In genomic region chr13:20773194-20774080, GRCh38 we compare ENCODE assay signal across 8 cellular contexts.
DNase-seq lines count a peak whose midpoint lies in the region; ATAC-seq and TF ChIP-seq lines count a peak whose summit lies in the region.

Gene EEF1AKMT1 (minus strand): TSS chr13:20773961. CDS start chr13:20757598, 16,363 bp downstream.

- no peak for TF ChIP-seq CTCF in OCI-LY1 (IDR thresholded peaks at IDR 0.05; ENCODE audit: low read length)

- peaks cover 5% of the 10 kb centered on the region; the same call in 1 of the 2 replicates for H3F3A ChIP-seq in OCI-LY1 (ENCODE audit: insufficient read depth, low read length)

- no peaks in the 10 kb centered on the region for H3K79me2 ChIP-seq in OCI-LY1 (ENCODE audit: insufficient read depth, low read length)

- H3K4me2 ChIP-seq in OCI-LY1 (ENCODE audit: low read length): peak within 1 kb of the TSS; percentile 77

- H3K27ac ChIP-seq in OCI-LY1 (ENCODE audit: low read depth, low read length, poor library complexity, severe bottlenecking): peak within 1 kb of the TSS; percentile 81

- H2AFZ ChIP-seq in OCI-LY1 (ENCODE audit: low read length): no peak within 1 kb of the TSS

- peaks cover 3% of the 10 kb centered on the region; the same call in 1 of the 2 replicates for H3K9me3 ChIP-seq in OCI-LY1 (ENCODE audit: low read length)

- peak within 1 kb of the TSS; percentile 76 for H3K4me3 ChIP-seq in OCI-LY1 (ENCODE audit: low read depth, low read length, poor library complexity, severe bottlenecking)

- peak; percentile 87 for ATAC-seq in GM21515 (IDR thresholded peaks at IDR 0.05; ENCODE audit: unreplicated experiment)

- peaks cover 33% of the 10 kb centered on the region for H3K36me3 ChIP-seq in OCI-LY1 (ENCODE audit: insufficient read depth, low read length)

- DNase-seq in D341Med (ENCODE audit: low spot score): peak; percentile 97
- peak; percentile 82 for DNase-seq in HuH-7 (ENCODE audit: low spot score)
- DNase-seq in activated T-cell treated with anti-CD3 and anti-CD28 coated beads for 1 hour (ENCODE audit: low read depth): peak; percentile 98
- DNase-seq in epidermal melanocyte (ENCODE audit: insufficient read length, low spot score): peak; percentile 40
- DNase-seq in middle frontal gyrus (ENCODE audit: extremely low spot score, low spot score): peak; percentile 81
- peak; percentile 86 to 90 for DNase-seq in stimulated activated CD8-positive, alpha-beta memory T cell treated with anti-CD3 and anti-CD28 coated beads, Interleukin-2, amount 100 ng/mL, for 1 hour (ENCODE audit: low read depth in 2 of 2)

- no peaks in the 10 kb centered on the region for H3K9me2 ChIP-seq in OCI-LY1 (ENCODE audit: low read depth, low read length)

- no peaks in the 10 kb centered on the region for H3K27me3 ChIP-seq in OCI-LY1 (ENCODE audit: insufficient read depth, low read length)

- peak within 1 kb of the TSS; percentile 85 for H3K9ac ChIP-seq in OCI-LY1 (ENCODE audit: low read length)

- H4K20me1 ChIP-seq in OCI-LY1 (ENCODE audit: insufficient read depth, low read length): no peaks in the 10 kb centered on the region

- H3K4me1 ChIP-seq in OCI-LY1 (ENCODE audit: insufficient read depth, low read length, severe bottlenecking): peaks cover 19% of the 10 kb centered on the region

Comparison
In these comparisons a context has a peak if more than half of its experiments do, and no peak if none do; other contexts are left out.
1. Peak in every context shown above with its lines: DNase-seq, ATAC-seq, H3K4me3 ChIP-seq and H3K27ac ChIP-seq.
2. DNase-seq: peak in every context shown above with its lines; median percentile 98 in activated T-cell treated with anti-CD3 and anti-CD28 coated beads for 1 hour; 97 in D341Med; 88 in stimulated activated CD8-positive, alpha-beta memory T cell treated with anti-CD3 and anti-CD28 coated beads, Interleukin-2, amount 100 ng/mL, for 1 hour; 82 in HuH-7; 81 in middle frontal gyrus; 40 in epidermal melanocyte.